Comparison of ENCODE assay signal across 18 cellular contexts in the genomic region with DNA sequence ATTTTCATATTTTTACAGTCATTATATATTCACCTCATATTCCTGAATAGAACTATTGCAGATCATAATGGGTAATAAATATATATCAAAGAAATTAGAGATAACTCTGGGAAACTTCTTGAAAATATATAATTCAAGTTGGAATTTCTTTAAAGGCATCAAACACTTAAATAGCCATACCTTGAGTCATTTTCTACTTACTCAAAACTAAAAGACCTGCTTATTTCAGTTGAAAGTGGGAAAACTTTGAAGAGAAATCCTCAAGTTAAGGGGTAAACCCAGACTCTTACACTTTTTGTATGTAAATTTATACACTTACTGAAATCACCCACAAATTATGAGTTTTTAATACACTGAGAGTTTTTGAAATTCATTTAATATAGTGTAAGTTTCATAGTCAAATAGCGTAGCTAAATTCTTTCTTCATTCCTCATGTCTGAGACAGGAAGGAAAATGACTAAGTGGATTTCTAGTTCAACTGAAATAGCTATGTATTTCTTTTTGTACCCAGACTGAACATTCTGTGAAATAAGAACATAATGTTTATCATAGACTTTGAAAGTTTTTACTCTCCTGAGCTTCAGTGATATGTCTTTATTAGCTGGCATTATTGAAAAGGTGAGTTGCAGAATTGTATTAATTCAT. TPM values are rescaled to one million over a fixed set of nuclear protein-coding genes. Genes with fewer than 3 reads are reported as not detected.
DNase-seq lines count a peak whose midpoint lies in the region; ATAC-seq, FAIRE-seq and TF ChIP-seq lines count a peak whose summit lies in the region.
"Had no signal": no experiment of that assay in that cellular context is flagged by ENCODE, and none has a peak within 500 bp of the region (broad histone marks: within the 10 kb centered on the region; RNA-seq: fewer than 3 reads in every experiment).

No MANE protein-coding gene starts in this region.

- peak; percentile 23 for FAIRE-seq in GM19239 (lab: Jason Lieb, UNC)

- peaks cover 47% of the 10 kb centered on the region for H3F3A ChIP-seq in SK-N-SH (replicated peaks; ENCODE audit: insufficient read depth)

- WGBS in SK-N-SH (ENCODE audit: low lambda C conversion rate), result 14% methylated on average over 1 of the region's 1 CpG

- H3K79me2 ChIP-seq in SK-N-SH (ENCODE audit: insufficient read depth), result peaks cover 5% of the 10 kb centered on the region

- no peaks in the 10 kb centered on the region for H3K36me3 ChIP-seq in SK-N-SH (replicated peaks in 1 of 2; ENCODE audit: control insufficient read depth in 1 of 2, insufficient read depth in 2 of 2, low read length in 1 of 2)

- peak overlapping the region; percentile 55 to 97; a peak in 3 of 4 replicates for H3K27ac ChIP-seq in SK-N-SH (ENCODE audit: low read depth in 2 of 2, low read length in 1 of 2)

- POLR2A ChIA-PET in SK-N-SH (lab: Yijun Ruan, JAX), result no interaction called here

- H3K4me3 ChIP-seq in SK-N-SH (ENCODE audit: low read depth in 2 of 2, low read length in 1 of 2), result 0 out of 4 replicates have a peak overlapping the region, but pooled peaks of 1 of the 2 experiments have one; percentile 15

- CTCF ChIA-PET in SK-N-SH (lab: Yijun Ruan, JAX), result interaction anchor here (2.0 kb wide), 1 partner anchor 765 kb away, joined by 7 read pairs; no protein-coding TSS in a partner anchor

- no peak for ATAC-seq in GM21526 (IDR thresholded peaks at IDR 0.05; ENCODE audit: low FRiP score, unreplicated experiment)
- ATAC-seq in HG03342 (IDR thresholded peaks at IDR 0.05; ENCODE audit: unreplicated experiment), result no peak
- ATAC-seq in GM19035 (IDR thresholded peaks at IDR 0.05; ENCODE audit: unreplicated experiment), result no peak
- ATAC-seq: left lobe of liver; naive thymus-derived CD4-positive, alpha-beta T cell; T-helper 17 cell had no signal

- TF ChIP-seq CTCF in SK-N-SH (IDR thresholded peaks at IDR 0.05), result no peak

- peak overlapping the region; percentile 47; the same call in 1 of the 2 replicates for H2AFZ ChIP-seq in SK-N-SH (ENCODE audit: low read depth)

- peaks cover 7 to 48% of the 10 kb centered on the region in 2 experiments; a peak in 3 of 4 replicates for H3K4me1 ChIP-seq in SK-N-SH (ENCODE audit: control insufficient read depth in 1 of 2, insufficient read depth in 2 of 2, low read depth in 1 of 2, low read length in 1 of 2)

- no peaks in the 10 kb centered on the region for H3K27me3 ChIP-seq in SK-N-SH (ENCODE audit: insufficient read depth)

- TF ChIP-seq RAD21 in SK-N-SH (IDR thresholded peaks at IDR 0.05; ENCODE audit: low read length), result no peak

- H3K4me2 ChIP-seq in SK-N-SH, result peak overlapping the region; percentile 55; the same call in 1 of the 2 replicates

- H3K9me3 ChIP-seq in SK-N-SH, result no peaks in the 10 kb centered on the region

- DNase-seq in GM19239 (ENCODE audit: insufficient read length, low spot score) (no peak), SK-N-SH (no peak), fibroblast of gingiva (ENCODE audit: low read depth) (peak; percentile 53), renal cortical epithelial cell (ENCODE audit: low read depth) (peak; percentile 69), NCI-H146 treated with DMSO at 0.1 percent for 48 hours (lab: John Stamatoyannopoulos, UW; ENCODE audit: unreplicated experiment) (no peak)
- DNase-seq: activated CD4-positive, alpha-beta T cell treated with anti-CD3 and anti-CD28 coated beads for 48 hours; activated T-cell treated with anti-CD3 and anti-CD28 coated beads, Interleukin-2, amount 50 U/mL, for 1 hour; amygdala; effector CD8-positive, alpha-beta T cell; H7; naive thymus-derived CD4-positive, alpha-beta T cell; OCI-M1; stimulated activated CD4-positive, alpha-beta T cell treated with anti-CD3 and anti-CD28 coated beads, Interleukin-1b, Interleukin-23, amount 100 ng/mL, for 48 hours; T-helper 17 cell had no signal

- TF ChIP-seq EP300 in SK-N-SH (IDR thresholded peaks at IDR 0.05; ENCODE audit: borderline replicate concordance in 1 of 2, low read depth in 1 of 2, low read length in 1 of 2), result peak in 1 of 2 experiments; percentile 62; a peak in 2 of 4 replicates

- H4K20me1 ChIP-seq in SK-N-SH (ENCODE audit: insufficient read depth), result no peaks in the 10 kb centered on the region

- H3K9me2 ChIP-seq in SK-N-SH, result no peaks in the 10 kb centered on the region

- H3K9ac ChIP-seq in SK-N-SH, result peak overlapping the region; percentile 57; the same call in 1 of the 2 replicates

TF ChIP-seq in SK-N-SH, 30 proteins besides CTCF, POLR2A, EP300 and RAD21:
- TF ChIP-seq TCF12 (IDR thresholded peaks at IDR 0.05), result peak; percentile 57
- TF ChIP-seq JUND (IDR thresholded peaks at IDR 0.05), result peak; percentile 61
- TF ChIP-seq TEAD4 (IDR thresholded peaks at IDR 0.05; ENCODE audit: borderline replicate concordance, insufficient read depth), result peak; percentile 49; the same call in 1 of the 2 replicates
- TF ChIP-seq, protein P1, sequence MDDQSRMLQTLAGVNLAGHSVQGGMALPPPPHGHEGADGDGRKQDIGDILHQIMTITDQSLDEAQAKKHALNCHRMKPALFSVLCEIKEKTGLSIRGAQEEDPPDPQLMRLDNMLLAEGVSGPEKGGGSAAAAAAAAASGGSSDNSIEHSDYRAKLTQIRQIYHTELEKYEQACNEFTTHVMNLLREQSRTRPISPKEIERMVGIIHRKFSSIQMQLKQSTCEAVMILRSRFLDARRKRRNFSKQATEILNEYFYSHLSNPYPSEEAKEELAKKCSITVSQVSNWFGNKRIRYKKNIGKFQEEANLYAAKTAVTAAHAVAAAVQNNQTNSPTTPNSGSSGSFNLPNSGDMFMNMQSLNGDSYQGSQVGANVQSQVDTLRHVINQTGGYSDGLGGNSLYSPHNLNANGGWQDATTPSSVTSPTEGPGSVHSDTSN (IDR thresholded peaks at IDR 0.05), result peak; percentile 41; the same call in 1 of the 2 replicates
- TF ChIP-seq NFIC (IDR thresholded peaks at IDR 0.05; ENCODE audit: borderline replicate concordance), result no peak
- 0 out of 2 replicates have a peak, but pooled peaks have one; percentile 20 for TF ChIP-seq FOXM1 (IDR thresholded peaks at IDR 0.05; ENCODE audit: low read depth)
- TF ChIP-seq, protein P2, sequence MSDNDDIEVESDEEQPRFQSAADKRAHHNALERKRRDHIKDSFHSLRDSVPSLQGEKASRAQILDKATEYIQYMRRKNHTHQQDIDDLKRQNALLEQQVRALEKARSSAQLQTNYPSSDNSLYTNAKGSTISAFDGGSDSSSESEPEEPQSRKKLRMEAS (IDR thresholded peaks at IDR 0.05; ENCODE audit: low read depth), result no peak
- TF ChIP-seq FOSL2 (IDR thresholded peaks at IDR 0.05; ENCODE audit: borderline replicate concordance, low read depth), result peak; percentile 73; the same call in 1 of the 2 replicates
TF ChIP-seq in SK-N-SH: peak in this region for 6.

RNA-seq across cellular contexts. Expression of a gene that starts 4.6 kb away (rescaled TPM):
- polyA plus RNA-seq in SK-N-SH (2012; rRNA removed), result 58.3 and 87.2 TPM in 2 replicates
- 80.1 and 85.7 TPM in 2 replicates for polyA plus RNA-seq in SK-N-SH (2012; cell fraction: cytosol; rRNA removed)
- 46.5 and 91.5 TPM in 2 replicates for polyA plus RNA-seq in SK-N-SH (2012; cell fraction: nucleus; rRNA removed)
- 379 and 447 TPM in 2 replicates for total RNA-seq in renal cortical epithelial cell

Comparison
In these comparisons a context has a peak if more than half of its experiments do, and no peak if none do; other contexts are left out.
1. DNase-seq: peak in fibroblast of gingiva (single experiment) and renal cortical epithelial cell (single experiment); none in GM19239 (single experiment), SK-N-SH (single experiment) and NCI-H146 treated with DMSO at 0.1 percent for 48 hours (single experiment).